ENCODE assay signal across 18 cellular contexts in genomic region chr12:11879306-11879705, GRCh38.
DNase-seq lines count a peak whose midpoint lies in the region; ATAC-seq, FAIRE-seq and TF ChIP-seq lines count a peak whose summit lies in the region.
"Had no signal": no experiment of that assay in that cellular context is flagged by ENCODE, and none has a peak within 500 bp of the region (broad histone marks: within the 10 kb centered on the region; RNA-seq: fewer than 3 reads in every experiment).

No MANE protein-coding gene starts in this region.

- no peak overlapping the region for H3K4me2 ChIP-seq in mesenchymal stem cell (ENCODE audit: low read length, poor library complexity, severe bottlenecking)

- no peak overlapping the region for H2AFZ ChIP-seq in mesenchymal stem cell (ENCODE audit: low read depth, low read length)

- FAIRE-seq in urothelium cell line (lab: Jason Lieb, UNC): no peak
- FAIRE-seq: A204.1 had no signal

- no peak overlapping the region for H3K9ac ChIP-seq in mesenchymal stem cell (ENCODE audit: low read length)

- ATAC-seq in left cardiac atrium: no peak
- ATAC-seq: activated naive CD4-positive, alpha-beta T cell treated with anti-CD3 and anti-CD28 coated beads, Interleukin-2, amount 50 U/mL, for 72 hours; heart right ventricle; stimulated activated memory B cell treated with anti-CD40 and anti-IgM and Interleukin-4, amounts not matched to agents 10 μg/mL and 1 μg/mL and 100 μg/mL, for 72 hours had no signal

- H3K36me3 ChIP-seq in left ventricle myocardium inferior (no peaks in the 10 kb centered on the region), mesenchymal stem cell (ENCODE audit: control insufficient read depth in 1 of 2, insufficient read depth in 2 of 2, low read depth in 1 of 2, low read length in 2 of 2) (peaks cover under 1 to 5% of the 10 kb centered on the region in 2 experiments)

- no peak overlapping the region for H2BK12ac ChIP-seq in mesenchymal stem cell (ENCODE audit: low read length in 2 of 2)

- H2BK5ac ChIP-seq in mesenchymal stem cell (ENCODE audit: low read depth, low read length, poor library complexity, severe bottlenecking): no peak overlapping the region

- H3K27ac ChIP-seq in left ventricle myocardium inferior (replicated peaks) (peak overlapping the region; percentile 29), mesenchymal stem cell (ENCODE audit: low read length, poor library complexity, severe bottlenecking) (peak overlapping the region; percentile 91)

- no peak overlapping the region for H4K8ac ChIP-seq in mesenchymal stem cell (ENCODE audit: low read length)

- H3K27me3 ChIP-seq in left ventricle myocardium inferior (ENCODE audit: low read depth) (no peaks in the 10 kb centered on the region), mesenchymal stem cell (ENCODE audit: control insufficient read depth in 1 of 2, insufficient read depth in 1 of 2, low read length in 2 of 2) (no peaks in the 10 kb centered on the region)
- H3K27me3 ChIP-seq: heart right ventricle had no signal

- intact Hi-C loops in left ventricle myocardium inferior (cut with micrococcal nuclease): no loop called here
- intact Hi-C loops in left cardiac atrium (cut with DNase I): no loop called here

- no peak overlapping the region for H4K91ac ChIP-seq in mesenchymal stem cell (ENCODE audit: low read length)

- peaks cover 18% of the 10 kb centered on the region for H3K79me1 ChIP-seq in mesenchymal stem cell (replicated peaks; ENCODE audit: low read length, poor library complexity, severe bottlenecking)

- no peak overlapping the region for H3K14ac ChIP-seq in mesenchymal stem cell (ENCODE audit: low read length in 2 of 2)

- no peak for TF ChIP-seq CTCF in left ventricle myocardium inferior (IDR thresholded peaks at IDR 0.05; ENCODE audit: borderline replicate concordance)

- no CpG with 5 or more reads among the region's 4 CpGs for WGBS in mesenchymal stem cell

- H3K4me1 ChIP-seq in left ventricle myocardium inferior (peaks cover 60% of the 10 kb centered on the region), mesenchymal stem cell (ENCODE audit: control insufficient read depth, insufficient read depth, low read depth, low read length) (peaks cover 21% of the 10 kb centered on the region)

- no peak overlapping the region for H3K23ac ChIP-seq in mesenchymal stem cell (ENCODE audit: low read length in 2 of 2)

- H2AK5ac ChIP-seq in mesenchymal stem cell (ENCODE audit: low read length, severe bottlenecking): no peak overlapping the region

- DNase-seq in left ventricle myocardium inferior (no peak), left cardiac atrium (no peak), amniotic stem cell (lab: John Stamatoyannopoulos, UW) (peak; percentile 14), mesenchymal stem cell (peak; percentile 38), urothelium cell line (ENCODE audit: low spot score) (peak; percentile 60), NCI-H1105 treated with DMSO at 0.1 percent for 48 hours (lab: John Stamatoyannopoulos, UW) (no peak), hippocampal formation (lab: John Stamatoyannopoulos, UW) (no peak)
- DNase-seq in activated T-cell treated with anti-CD3 and anti-CD28 coated beads, Interleukin-2, amount 50 U/mL, for 1 hour: no peak
- DNase-seq: activated CD4-positive, CD25-positive, alpha-beta regulatory T cell; cerebellar nuclear complex; erythroblast; H7; heart right ventricle; Karpas-422; NCI-H524 had no signal

- no peak overlapping the region for H3K4me3 ChIP-seq in left ventricle myocardium inferior
- H3K4me3 ChIP-seq in mesenchymal stem cell (ENCODE audit: insufficient read depth in 1 of 2, low read depth in 1 of 2, low read length in 2 of 2): no peak overlapping the region
- H3K4me3 ChIP-seq: heart right ventricle had no signal

- H3K9me3 ChIP-seq in left ventricle myocardium inferior (replicated peaks) (no peaks in the 10 kb centered on the region), mesenchymal stem cell (ENCODE audit: control insufficient read depth, low read length) (no peaks in the 10 kb centered on the region)
- H3K9me3 ChIP-seq: heart right ventricle had no signal

- H2BK120ac ChIP-seq in mesenchymal stem cell (ENCODE audit: low read depth, low read length): no peak overlapping the region

- H3K4ac ChIP-seq in mesenchymal stem cell (ENCODE audit: low read depth in 1 of 2, low read length in 2 of 2): no peak overlapping the region

- H3K18ac ChIP-seq in mesenchymal stem cell (ENCODE audit: low read depth in 1 of 2, low read length in 2 of 2): no peak overlapping the region

- no peak overlapping the region for H2BK15ac ChIP-seq in mesenchymal stem cell (ENCODE audit: low read depth, poor library complexity, severe bottlenecking)

Comparison
In these comparisons a context has a peak if more than half of its experiments do, and no peak if none do; other contexts are left out.
1. DNase-seq: peak in amniotic stem cell (single experiment), mesenchymal stem cell (single experiment) and urothelium cell line (single experiment); none in left ventricle myocardium inferior (single experiment), left cardiac atrium (single experiment), activated T-cell treated with anti-CD3 and anti-CD28 coated beads, Interleukin-2, amount 50 U/mL, for 1 hour (single experiment), NCI-H1105 treated with DMSO at 0.1 percent for 48 hours (single experiment) and hippocampal formation (0 of 2).